Comparison of ENCODE assay signal across 12 cellular contexts in the genomic region with DNA sequence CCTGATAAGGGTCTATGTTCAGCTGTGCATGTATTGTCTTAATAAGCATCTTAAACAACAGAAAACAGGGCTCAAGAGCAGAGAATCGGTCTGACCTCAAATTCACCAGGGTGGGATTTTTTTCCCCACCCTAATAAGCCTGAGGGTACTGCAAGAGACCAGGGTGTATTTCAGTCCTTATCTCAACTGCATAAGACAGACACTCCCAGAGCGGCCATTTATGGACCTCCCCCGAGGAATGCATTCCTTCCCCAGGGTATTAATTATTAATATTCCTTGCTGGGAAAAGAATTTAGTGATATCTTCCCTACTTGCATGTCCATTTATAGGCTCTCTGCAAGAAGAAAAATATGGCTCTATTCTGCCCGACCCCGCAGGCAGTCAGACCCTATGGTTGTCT. TPM values are rescaled to one million over a fixed set of nuclear protein-coding genes. Genes with fewer than 3 reads are reported as not detected.
"Had no signal": no experiment of that assay in that cellular context is flagged by ENCODE, and none has a peak within 500 bp of the region (broad histone marks: within the 10 kb centered on the region; RNA-seq: fewer than 3 reads in every experiment).

No MANE protein-coding gene starts in this region.

RNA-seq across cellular contexts. Expression of gene CCDC170, which starts 25.2 kb away (rescaled TPM):
- total RNA-seq: activated naive CD4-positive, alpha-beta T cell treated with anti-CD3 and anti-CD28 coated beads for 36 hours; activated naive CD4-positive, alpha-beta T cell treated with anti-CD3 and anti-CD28 coated beads, Interleukin-2, amount 50 U/mL, for 72 hours; activated naive CD8-positive, alpha-beta T cell treated with anti-CD3 and anti-CD28 coated beads for 36 hours; activated naive CD8-positive, alpha-beta T cell treated with anti-CD3 and anti-CD28 coated beads, Interleukin-2, amount 10 ng/mL, durations not matched to agents 7 days and 5 days; activated T-cell treated with anti-CD3 and anti-CD28 coated beads, Interleukin-2, amount 50 U/mL, for 4 hours; activated T-cell treated with anti-CD3 and anti-CD28 coated beads, Interleukin-2, amount 50 U/mL, for 72 hours; activated T-helper 1 cell treated with anti-CD3 and anti-CD28 coated beads, Interleukin-12 subunit alpha, Interleukin-12 subunit beta, Interleukin-2, Interleukin-4 antibody, amounts not matched to agents 30 ng/mL and 10 ng/mL and 1 ng/mL, durations not matched to agents 14 hours and 24 hours and 36 hours; activated T-helper 17 cell treated with anti-CD3 and anti-CD28 coated beads, Interleukin-2, amount 50 U/mL, for 72 hours; activated T-helper 2 cell treated with anti-CD3 and anti-CD28 coated beads, Interferon-gamma antibody, Interleukin-2, Interleukin-4, amounts not matched to agents 10 μg/mL and 5 μg/mL and 100 μg/mL, durations not matched to agents 14 hours and 24 hours and 36 hours; ascending aorta; bronchial epithelial cell had no signal
- polyA plus RNA-seq: cardiac muscle cell had no signal
